In the genomic region with DNA sequence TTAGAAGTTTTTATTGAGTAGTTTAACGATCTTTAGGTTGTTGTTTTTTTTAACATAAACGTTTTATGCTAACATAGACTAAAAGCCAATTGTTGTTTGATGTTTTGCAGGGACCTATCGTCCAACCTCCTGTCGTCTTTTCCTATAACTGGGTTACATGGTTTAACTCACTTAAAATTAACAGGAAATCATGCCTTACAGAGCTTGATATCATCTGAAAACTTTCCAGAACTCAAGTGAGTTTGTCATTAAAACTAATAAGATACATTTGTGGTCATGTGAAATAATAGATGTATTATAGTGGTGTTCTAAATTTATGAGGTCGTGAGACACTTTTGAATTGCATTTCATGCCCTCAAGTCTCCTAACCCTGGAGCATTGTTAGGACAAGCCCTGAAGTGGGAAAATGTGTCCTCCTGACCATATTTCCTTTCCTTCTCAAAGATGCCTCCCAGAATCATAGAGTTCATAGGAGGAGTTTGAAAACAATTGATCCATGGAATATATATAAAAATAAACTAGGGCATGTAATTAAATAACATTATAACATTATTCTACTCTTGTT, we compare ENCODE assay signal across 1 cellular context.
TF ChIP-seq lines count a peak whose summit lies in the region.

No MANE protein-coding gene starts in this region.

TF ChIP-seq in SK-N-SH, 30 proteins besides CTCF, POLR2A, EP300 and RAD21 (continued from another document):
- TF ChIP-seq, protein P1, sequence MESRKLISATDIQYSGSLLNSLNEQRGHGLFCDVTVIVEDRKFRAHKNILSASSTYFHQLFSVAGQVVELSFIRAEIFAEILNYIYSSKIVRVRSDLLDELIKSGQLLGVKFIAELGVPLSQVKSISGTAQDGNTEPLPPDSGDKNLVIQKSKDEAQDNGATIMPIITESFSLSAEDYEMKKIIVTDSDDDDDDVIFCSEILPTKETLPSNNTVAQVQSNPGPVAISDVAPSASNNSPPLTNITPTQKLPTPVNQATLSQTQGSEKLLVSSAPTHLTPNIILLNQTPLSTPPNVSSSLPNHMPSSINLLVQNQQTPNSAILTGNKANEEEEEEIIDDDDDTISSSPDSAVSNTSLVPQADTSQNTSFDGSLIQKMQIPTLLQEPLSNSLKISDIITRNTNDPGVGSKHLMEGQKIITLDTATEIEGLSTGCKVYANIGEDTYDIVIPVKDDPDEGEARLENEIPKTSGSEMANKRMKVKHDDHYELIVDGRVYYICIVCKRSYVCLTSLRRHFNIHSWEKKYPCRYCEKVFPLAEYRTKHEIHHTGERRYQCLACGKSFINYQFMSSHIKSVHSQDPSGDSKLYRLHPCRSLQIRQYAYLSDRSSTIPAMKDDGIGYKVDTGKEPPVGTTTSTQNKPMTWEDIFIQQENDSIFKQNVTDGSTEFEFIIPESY (IDR thresholded peaks at IDR 0.05; ENCODE audit: borderline replicate concordance, low read depth), result no peak
- TF ChIP-seq USF1 (IDR thresholded peaks at IDR 0.05; ENCODE audit: borderline replicate concordance, low read depth), result no peak
- no peak for TF ChIP-seq FOXJ3 (CRISPR knock-in tag; IDR thresholded peaks at IDR 0.05)
- TF ChIP-seq JUND (IDR thresholded peaks at IDR 0.05), result no peak
- TF ChIP-seq MEF2A (IDR thresholded peaks at IDR 0.05; ENCODE audit: borderline replicate concordance, low read depth), result no peak
- TF ChIP-seq TAF1 (IDR thresholded peaks at IDR 0.05; ENCODE audit: borderline replicate concordance, low read depth, low read length), result no peak
- TF ChIP-seq MAX (IDR thresholded peaks at IDR 0.05; ENCODE audit: low read depth), result no peak
- peak; percentile 50; the same call in 1 of the 2 replicates for TF ChIP-seq TCF12 (IDR thresholded peaks at IDR 0.05)
- no peak for TF ChIP-seq SMC3 (IDR thresholded peaks at IDR 0.05; ENCODE audit: low read depth, low read length)
- no peak for TF ChIP-seq REST (IDR thresholded peaks at IDR 0.05; ENCODE audit: low read depth, low read length)
- TF ChIP-seq EZH2phosphoT487 (IDR thresholded peaks at IDR 0.05; ENCODE audit: borderline replicate concordance, low read depth), result no peak
- peak; percentile 39; the same call in 1 of the 2 replicates for TF ChIP-seq GATA2 (CRISPR knock-in tag; IDR thresholded peaks at IDR 0.05)
- TF ChIP-seq RCOR1 (IDR thresholded peaks at IDR 0.05; ENCODE audit: low read length), result no peak; the same call in 1 of the 2 replicates
- TF ChIP-seq TEAD4 (IDR thresholded peaks at IDR 0.05; ENCODE audit: borderline replicate concordance, insufficient read depth), result no peak
- no peak for TF ChIP-seq SIN3A (IDR thresholded peaks at IDR 0.05; ENCODE audit: borderline replicate concordance, low read depth, low read length)
- no peak for TF ChIP-seq NRF1 (IDR thresholded peaks at IDR 0.05; ENCODE audit: low read depth, low read length)
- 0 out of 2 replicates have a peak, but pooled peaks have one; percentile 23 for TF ChIP-seq POLR2AphosphoS5 (IDR thresholded peaks at IDR 0.05; ENCODE audit: low read depth, low read length)
TF ChIP-seq in SK-N-SH: peak in this region for 4.
